In the genomic region with DNA sequence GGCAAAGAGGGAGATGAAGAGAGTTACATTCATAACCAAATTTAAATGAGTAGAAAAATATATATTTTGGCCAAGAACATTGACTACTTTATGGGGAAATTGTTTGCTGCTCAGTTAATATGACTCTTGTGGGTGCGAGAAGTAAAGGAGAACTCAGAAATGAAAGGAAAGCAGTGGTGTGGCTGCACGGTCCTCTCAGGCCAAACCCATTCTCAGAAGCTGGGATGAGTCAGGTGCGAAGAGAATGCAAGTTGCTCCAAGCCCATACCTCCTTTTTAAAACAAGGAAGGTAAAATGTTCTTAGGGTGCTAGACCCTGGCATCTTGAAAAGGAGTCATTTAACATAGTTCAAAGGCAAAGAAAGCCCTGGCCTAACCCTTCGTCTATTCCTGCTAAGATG, we compare ENCODE assay signal across 34 cellular contexts.
"Had no signal": no experiment of that assay in that cellular context is flagged by ENCODE, and none has a peak within 500 bp of the region (broad histone marks: within the 10 kb centered on the region; RNA-seq: fewer than 3 reads in every experiment).

No MANE protein-coding gene starts in this region.

- H3K27ac ChIP-seq: KMS-11 had no signal

- H3K9me3 ChIP-seq: MG63 had no signal

- DNase-seq: Karpas-422, Kasumi-1, KG1, MG63, MM.1S, MV-4-11, NCI-H1048, NCI-H1092, NCI-H1092 treated with DMSO at 0.1 percent for 48 hours, NCI-H1105, NCI-H1105 treated with DMSO at 0.1 percent for 48 hours, NCI-H1417, NCI-H1417 treated with DMSO at 0.1 percent for 48 hours, NCI-H1436, NCI-H1436 treated with DMSO at 0.1 percent for 48 hours, NCI-H146, NCI-H1694, NCI-H1694 treated with DMSO at 0.1 percent for 48 hours, NCI-H187, NCI-H187 treated with DMSO at 0.1 percent for 48 hours, NCI-H1930, NCI-H2029, NCI-H2029 treated with DMSO at 0.1 percent for 48 hours, NCI-H2081, NCI-H2081 treated with DMSO at 0.1 percent for 48 hours, NCI-H2107, NCI-H2171, NCI-H2171 treated with DMSO at 0.1 percent for 48 hours, NCI-H2227 treated with DMSO at 0.1 percent for 48 hours, NCI-H226, NCI-H345, NCI-H446, NCI-H510A had no signal

- H3K36me3 ChIP-seq: MG63 had no signal

- H3K4me2 ChIP-seq: KMS-11 had no signal

- H3K4me3 ChIP-seq: MG63 had no signal

- H3K9ac ChIP-seq: KMS-11 had no signal

- H3K27me3 ChIP-seq: MG63 had no signal
